ENCODE assay signal across 16 cellular contexts in genomic region chr2:172108587-172108930, GRCh38. TPM values are rescaled to one million over a fixed set of nuclear protein-coding genes. Genes with fewer than 3 reads are reported as not detected.
"Had no signal": no experiment of that assay in that cellular context is flagged by ENCODE, and none has a peak within 500 bp of the region (broad histone marks: within the 10 kb centered on the region; RNA-seq: fewer than 3 reads in every experiment).

No MANE protein-coding gene starts in this region.

- H3K4me2 ChIP-seq: hepatocyte had no signal

- H3K4me3 Mint-ChIP-seq: type B pancreatic cell had no signal

- H3K36me3 Mint-ChIP-seq: brain, type B pancreatic cell had no signal

- H3K27ac Mint-ChIP-seq: brain; effector memory CD8-positive, alpha-beta T cell; progenitor cell of endocrine pancreas; type B pancreatic cell had no signal

- ATAC-seq: effector memory CD8-positive, alpha-beta T cell; stimulated activated naive CD8-positive, alpha-beta T cell treated with anti-CD3 and anti-CD28 coated beads, Interleukin-15, Interleukin-2, amounts not matched to agents 100 U/mL and 50 U/mL, for 24 hours had no signal

- DNase-seq: activated CD4-positive, alpha-beta T cell treated with anti-CD3 and anti-CD28 coated beads, Interleukin-2, amount 50 U/mL, for 4 hours; activated CD4-positive, CD25-positive, alpha-beta regulatory T cell treated with anti-CD3 and anti-CD28 coated beads, Interleukin-2, amount 50 U/mL, for 72 hours; activated naive CD4-positive, alpha-beta T cell; amniotic stem cell; effector memory CD8-positive, alpha-beta T cell; spleen had no signal

- H3K27ac ChIP-seq: epithelial cell of prostate, hepatocyte, spleen, suprapubic skin had no signal

- H3K79me2 ChIP-seq: hepatocyte had no signal

- H3K9me3 Mint-ChIP-seq: effector memory CD8-positive, alpha-beta T cell; type B pancreatic cell had no signal

- H3K4me3 ChIP-seq: hepatocyte, suprapubic skin had no signal

- H3K36me3 ChIP-seq: spleen, suprapubic skin had no signal

RNA-seq across cellular contexts. Expression of gene DLX2, which starts 5.9 kb away (rescaled TPM):
- total RNA-seq: liver; mesenteric fat pad; spleen; T-helper 2 cell treated with Interferon-gamma antibody and Interleukin-4, amounts not matched to agents 100 ng/mL and 5 ng/mL, for 36 hours had no signal
- polyA plus RNA-seq: liver had no signal

RNA-seq across cellular contexts. Expression of gene DLX1, which starts 23.3 kb away (rescaled TPM):
- total RNA-seq: hepatocyte; liver; spleen; T-helper 2 cell treated with Interferon-gamma antibody and Interleukin-4, amounts not matched to agents 100 ng/mL and 5 ng/mL, for 36 hours had no signal
- polyA plus RNA-seq: hepatocyte, liver had no signal
